ENCODE assay signal across 1 cellular context in genomic region chr3:36866358-36866757, GRCh38.
TF ChIP-seq lines count a peak whose summit lies in the region.

No MANE protein-coding gene starts in this region.

TF ChIP-seq in WTC11, 78 proteins besides CTCF, POLR2A, EP300 and RAD21 (continued from another document):
- TF ChIP-seq ATF3 (CRISPR knock-in tag; conservative IDR thresholded peaks at IDR 0.05), result no peak
- no peak for TF ChIP-seq ETV6 (CRISPR knock-in tag; IDR thresholded peaks at IDR 0.05)
- no peak for TF ChIP-seq NFATC4 (CRISPR knock-in tag; IDR thresholded peaks at IDR 0.05)
- no peak for TF ChIP-seq ZNF219 (CRISPR knock-in tag; IDR thresholded peaks at IDR 0.05; ENCODE audit: borderline replicate concordance)
- no peak for TF ChIP-seq ERG (CRISPR knock-in tag; IDR thresholded peaks at IDR 0.05)
- TF ChIP-seq ZNF671 (CRISPR knock-in tag; IDR thresholded peaks at IDR 0.05), result no peak
